In genomic region chr4:156138781-156139280, GRCh38 we compare ENCODE assay signal across 26 cellular contexts.
"Had no signal": no experiment of that assay in that cellular context is flagged by ENCODE, and none has a peak within 500 bp of the region (broad histone marks: within the 10 kb centered on the region; RNA-seq: fewer than 3 reads in every experiment).

No MANE protein-coding gene starts in this region.

- H3K4me3 ChIP-seq: adrenal gland, MG63, SJCRH30 had no signal

- FAIRE-seq: bronchial epithelial cell had no signal

- H3K36me3 ChIP-seq: adrenal gland, MG63, SJCRH30 had no signal

- H3K9ac ChIP-seq: KMS-11, SK-N-SH had no signal

- ATAC-seq: activated CD8-positive, alpha-beta T cell treated with anti-CD3 and anti-CD28 coated beads, Interleukin-2, amount 10 ng/mL, durations not matched to agents 7 days and 5 days; Panc1; Right ventricle myocardium inferior had no signal

- H3K27me3 ChIP-seq: adrenal gland, MG63, SJCRH30 had no signal

- H3K4me1 ChIP-seq: adrenal gland, SJCRH30 had no signal

- H3K9me2 ChIP-seq: SK-N-SH had no signal

- H3K9me3 ChIP-seq: adrenal gland, MG63, SJCRH30, SK-N-SH had no signal

- DNase-seq: activated CD4-positive, alpha-beta T cell treated with anti-CD3 and anti-CD28 coated beads for 48 hours; activated CD4-positive, alpha-beta T cell treated with anti-CD3 and anti-CD28 coated beads, Interleukin-2, amount 50 U/mL, for 4 hours; activated CD4-positive, CD25-positive, alpha-beta regulatory T cell treated with anti-CD3 and anti-CD28 coated beads, Interleukin-2, amount 50 U/mL, for 72 hours; activated CD8-positive, alpha-beta memory T cell treated with anti-CD3 and anti-CD28 coated beads, Interleukin-2, amount 50 U/mL, for 48 hours; activated CD8-positive, alpha-beta T cell treated with anti-CD3 and anti-CD28 coated beads, Interleukin-2, amount 10 ng/mL, durations not matched to agents 7 days and 5 days; activated naive CD4-positive, alpha-beta T cell treated with anti-CD3 and anti-CD28 coated beads, Interleukin-2, amount 50 U/mL, for 16 hours; activated naive CD8-positive, alpha-beta T cell treated with anti-CD3 and anti-CD28 coated beads, Interleukin-2, amount 10 ng/mL, durations not matched to agents 7 days and 5 days; activated T-cell treated with anti-CD3 and anti-CD28 coated beads, Interleukin-2, amount 50 U/mL, for 1 hour; adrenal gland; central memory CD4-positive, alpha-beta T cell; MG63; MV-4-11; NCI-H2029; NCI-H2107; NCI-H2171 treated with DMSO at 0.1 percent for 48 hours; NCI-H510A; NCI-H526 treated with DMSO at 0.1 percent for 48 hours; NCI-H82; RPMI8226; SJCRH30; SK-N-SH; T-helper 1 cell had no signal

- H3K27ac ChIP-seq: adrenal gland, KMS-11, SJCRH30 had no signal

- H3K4me2 ChIP-seq: KMS-11, SK-N-SH had no signal
